9 cellular contexts compared by ENCODE assay signal in the genomic region with DNA sequence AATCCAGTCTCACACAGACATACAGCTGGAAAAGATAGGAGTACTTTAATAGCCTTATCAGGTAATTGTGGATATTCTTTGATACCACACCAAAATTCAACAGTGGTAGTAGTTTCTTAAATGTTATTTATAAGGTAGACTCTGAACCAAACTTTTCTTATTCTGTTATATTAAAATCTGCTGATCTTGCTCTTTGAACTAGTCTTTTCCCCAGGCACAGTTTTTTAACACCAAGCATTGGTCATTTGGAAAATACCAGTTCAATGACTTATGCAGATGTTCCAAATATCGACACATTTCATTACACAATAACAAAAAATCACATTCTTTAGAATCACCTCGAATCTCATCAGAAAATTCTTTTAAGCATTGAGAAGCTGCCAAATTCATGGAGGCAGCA.
"Had no signal": no experiment of that assay in that cellular context is flagged by ENCODE, and none has a peak within 500 bp of the region (broad histone marks: within the 10 kb centered on the region; RNA-seq: fewer than 3 reads in every experiment).

No MANE protein-coding gene starts in this region.

- H3K9ac ChIP-seq: GM23248 had no signal

- H3K27ac Mint-ChIP-seq: H9, HFFc6, IgD-negative memory B cell had no signal

- DNase-seq: GM23248, GOT3, H9, HCEC 1CT, HFFc6, Kasumi-1, KG1 had no signal

- H3K4me3 ChIP-seq: GM23248 had no signal

- H3K27ac ChIP-seq: GM23248 had no signal

- H2AFZ ChIP-seq: GM23248 had no signal

- H3K9me3 Mint-ChIP-seq: H9, HFFc6, IgD-negative memory B cell had no signal

- FAIRE-seq: H54 had no signal
